In the genomic region with DNA sequence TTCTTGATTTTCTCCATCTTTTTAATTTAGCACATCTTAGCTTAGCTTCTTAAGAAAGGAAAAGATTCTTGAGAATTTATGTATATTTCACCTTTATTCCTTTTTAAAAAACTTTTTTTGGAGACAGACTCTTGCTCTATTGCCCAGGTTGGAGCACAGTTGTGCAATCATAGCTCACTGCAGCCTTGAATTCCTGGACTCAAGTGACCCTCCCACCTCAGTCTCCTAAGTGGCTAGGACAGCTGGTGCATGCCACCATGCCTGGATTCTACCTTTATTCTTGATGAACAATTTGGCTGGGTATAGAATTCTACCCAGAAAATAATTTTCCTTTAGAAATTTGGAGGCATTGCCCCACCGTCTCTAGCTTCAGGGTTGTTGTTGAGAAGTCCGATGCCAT, we compare ENCODE assay signal across 34 cellular contexts.
"Had no signal": no experiment of that assay in that cellular context is flagged by ENCODE, and none has a peak within 500 bp of the region (broad histone marks: within the 10 kb centered on the region; RNA-seq: fewer than 3 reads in every experiment).

No MANE protein-coding gene starts in this region.

- H3K4me3 ChIP-seq: MG63 had no signal

- H3K27me3 ChIP-seq: MG63 had no signal

- H3K36me3 ChIP-seq: MG63 had no signal

- DNase-seq: Karpas-422, Kasumi-1, MG63, MM.1S, MV-4-11, NCI-H1048, NCI-H1092, NCI-H1092 treated with DMSO at 0.1 percent for 48 hours, NCI-H1105, NCI-H1105 treated with DMSO at 0.1 percent for 48 hours, NCI-H1417, NCI-H1417 treated with DMSO at 0.1 percent for 48 hours, NCI-H1436, NCI-H1436 treated with DMSO at 0.1 percent for 48 hours, NCI-H146, NCI-H1694, NCI-H1694 treated with DMSO at 0.1 percent for 48 hours, NCI-H187 treated with DMSO at 0.1 percent for 48 hours, NCI-H1930, NCI-H2029, NCI-H2029 treated with DMSO at 0.1 percent for 48 hours, NCI-H2081, NCI-H2081 treated with DMSO at 0.1 percent for 48 hours, NCI-H2107, NCI-H2171, NCI-H2171 treated with DMSO at 0.1 percent for 48 hours, NCI-H2227 treated with DMSO at 0.1 percent for 48 hours, NCI-H226, NCI-H345, NCI-H446, NCI-H446 treated with DMSO at 0.1 percent for 48 hours, NCI-H510A, NCI-H510A treated with DMSO at 0.1 percent for 48 hours, NCI-H524 had no signal

- H3K9me3 ChIP-seq: MG63 had no signal
